18 cellular contexts compared by ENCODE assay signal in the genomic region with DNA sequence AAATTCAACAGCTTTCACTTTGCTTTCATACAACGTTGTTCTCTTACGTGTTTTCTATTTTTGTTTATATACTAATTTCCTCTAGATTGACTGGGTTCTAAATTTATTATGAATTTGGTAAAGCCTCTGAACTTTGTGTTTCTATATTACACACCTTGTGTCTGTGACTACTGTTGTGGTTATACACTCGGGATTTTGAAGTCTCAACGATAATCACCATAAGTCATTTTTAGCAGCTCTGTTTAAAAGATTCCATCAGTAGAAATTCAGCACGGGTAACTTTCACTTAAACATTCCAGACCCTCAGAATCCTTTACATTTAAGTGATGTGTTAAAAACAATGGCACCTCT. TPM values are rescaled to one million over a fixed set of nuclear protein-coding genes. Genes with fewer than 3 reads are reported as not detected.
A peak's percentile ranks its signal among the peaks of the same experiment; 100 is the strongest.
DNase-seq lines count a peak whose midpoint lies in the region; ATAC-seq and TF ChIP-seq lines count a peak whose summit lies in the region.
"Had no signal": no experiment of that assay in that cellular context is flagged by ENCODE, and none has a peak within 500 bp of the region (broad histone marks: within the 10 kb centered on the region; RNA-seq: fewer than 3 reads in every experiment).

No MANE protein-coding gene starts in this region.

- H3K4me1 ChIP-seq in naive thymus-derived CD4-positive, alpha-beta T cell (ENCODE audit: control insufficient read depth in 2 of 2, insufficient read depth in 2 of 2, low read length in 2 of 2) = peaks cover 20 to 53% of the 10 kb centered on the region in 2 donors
- H3K4me1 ChIP-seq: suprapubic skin had no signal

- peaks cover 61% of the 10 kb centered on the region for H3K4me1 Mint-ChIP-seq in activated CD8-positive, alpha-beta memory T cell treated with anti-CD3 and anti-CD28 coated beads, Interleukin-2, amount 10 ng/mL, durations not matched to agents 7 days and 5 days
- peaks cover 39 to 81% (median 77%) of the 10 kb centered on the region in 7 donors for H3K4me1 Mint-ChIP-seq in naive thymus-derived CD4-positive, alpha-beta T cell

- peaks cover 8% of the 10 kb centered on the region for H3K9me3 Mint-ChIP-seq in activated CD8-positive, alpha-beta memory T cell treated with anti-CD3 and anti-CD28 coated beads, Interleukin-2, amount 10 ng/mL, durations not matched to agents 7 days and 5 days (ENCODE audit: low read depth)
- peaks cover 3 to 19% (median 12%) of the 10 kb centered on the region in 11 donors for H3K9me3 Mint-ChIP-seq in naive thymus-derived CD4-positive, alpha-beta T cell

- peaks cover 17% of the 10 kb centered on the region for H3K36me3 Mint-ChIP-seq in activated CD8-positive, alpha-beta memory T cell treated with anti-CD3 and anti-CD28 coated beads, Interleukin-2, amount 10 ng/mL, durations not matched to agents 7 days and 5 days
- peaks cover 0 to 11% (median 6%) of the 10 kb centered on the region in 5 donors for H3K36me3 Mint-ChIP-seq in naive thymus-derived CD4-positive, alpha-beta T cell

- no peaks in the 10 kb centered on the region for H3K36me3 ChIP-seq in naive thymus-derived CD4-positive, alpha-beta T cell (ENCODE audit: control insufficient read depth in 2 of 3, insufficient read depth in 3 of 3, low read length in 3 of 3)
- H3K36me3 ChIP-seq: spleen, suprapubic skin had no signal

- DNase-seq in activated CD8-positive, alpha-beta memory T cell treated with anti-CD3 and anti-CD28 coated beads, Interleukin-2, amount 10 ng/mL, durations not matched to agents 7 days and 5 days = no peak
- DNase-seq in activated CD8-positive, alpha-beta memory T cell treated with anti-CD3 and anti-CD28 coated beads for 24 hours = no peak
- DNase-seq in naive thymus-derived CD4-positive, alpha-beta T cell = no peak
- DNase-seq in NCI-H187 treated with DMSO at 0.1 percent for 48 hours (lab: John Stamatoyannopoulos, UW) = no peak
- no peak for DNase-seq in NCI-H1694 (lab: John Stamatoyannopoulos, UW)
- DNase-seq: activated CD4-positive, alpha-beta T cell treated with anti-CD3 and anti-CD28 coated beads, Interleukin-2, amount 50 U/mL, for 1 hour; cerebellar nuclear complex; DMS153; kidney; NCI-H1436 treated with DMSO at 0.1 percent for 48 hours; NCI-H446 treated with DMSO at 0.1 percent for 48 hours; posterior cingulate gyrus; spleen; SW 1271 had no signal

- ATAC-seq in activated CD8-positive, alpha-beta memory T cell treated with anti-CD3 and anti-CD28 coated beads, Interleukin-2, amount 10 ng/mL, durations not matched to agents 7 days and 5 days = no peak
- peak; percentile 34 for ATAC-seq in HG02610 (IDR thresholded peaks at IDR 0.05; ENCODE audit: unreplicated experiment)
- no peak for ATAC-seq in naive thymus-derived CD4-positive, alpha-beta T cell
- no peak for ATAC-seq in HG03520 (IDR thresholded peaks at IDR 0.05; ENCODE audit: unreplicated experiment)

- peak overlapping the region; percentile 89 for H3K27ac Mint-ChIP-seq in activated CD8-positive, alpha-beta memory T cell treated with anti-CD3 and anti-CD28 coated beads, Interleukin-2, amount 10 ng/mL, durations not matched to agents 7 days and 5 days
- peak overlapping the region; percentile 92 to 98 (median 95) for H3K27ac Mint-ChIP-seq in naive thymus-derived CD4-positive, alpha-beta T cell

- H3K27me3 Mint-ChIP-seq in activated CD8-positive, alpha-beta memory T cell treated with anti-CD3 and anti-CD28 coated beads, Interleukin-2, amount 10 ng/mL, durations not matched to agents 7 days and 5 days = no peaks in the 10 kb centered on the region
- H3K27me3 Mint-ChIP-seq in naive thymus-derived CD4-positive, alpha-beta T cell = no peaks in the 10 kb centered on the region

- peak overlapping the region; percentile 34 for H3K4me3 ChIP-seq in WI38 (ENCODE audit: low read depth, low read length)
- H3K4me3 ChIP-seq in naive thymus-derived CD4-positive, alpha-beta T cell (ENCODE audit: low read length) = peak overlapping the region; percentile 45
- H3K4me3 ChIP-seq: spleen, suprapubic skin had no signal

- H3K27ac ChIP-seq in naive thymus-derived CD4-positive, alpha-beta T cell (ENCODE audit: low read depth, low read length) = peak overlapping the region; percentile 69
- H3K27ac ChIP-seq: suprapubic skin had no signal

- no peaks in the 10 kb centered on the region for H3K9me3 ChIP-seq in naive thymus-derived CD4-positive, alpha-beta T cell (ENCODE audit: control insufficient read depth in 2 of 3, low read length in 3 of 3)
- H3K9me3 ChIP-seq: suprapubic skin had no signal

- POLR2A ChIA-PET in naive thymus-derived CD4-positive, alpha-beta T cell (lab: Charles Lee) = interaction anchor here (0.5 to 11.6 kb wide), 17 partner anchors 8 to 1204 kb away, joined by 3 to 149 read pairs (median 6); a partner anchor contains a TSS

- H3K4me3 Mint-ChIP-seq in activated CD8-positive, alpha-beta memory T cell treated with anti-CD3 and anti-CD28 coated beads, Interleukin-2, amount 10 ng/mL, durations not matched to agents 7 days and 5 days = peak overlapping the region; percentile 63
- peak overlapping the region; percentile 69 to 86 (median 79) for H3K4me3 Mint-ChIP-seq in naive thymus-derived CD4-positive, alpha-beta T cell

- intact Hi-C loops in naive thymus-derived CD4-positive, alpha-beta T cell (cut with micrococcal nuclease) = loop anchor here (1.0 to 5.0 kb wide), 6 partner anchors 8 to 912 kb away; no protein-coding TSS in a partner anchor

- no peak for TF ChIP-seq CTCF in WI38 (IDR thresholded peaks at IDR 0.05; ENCODE audit: low read depth, low read length)

- CTCF ChIA-PET in activated CD8-positive, alpha-beta memory T cell treated with anti-CD3 and anti-CD28 coated beads, Interleukin-2, amount 10 ng/mL, durations not matched to agents 7 days and 5 days (lab: Charles Lee) = interaction anchor here (0.7 to 3.2 kb wide), 11 partner anchors 10 to 119 kb away, joined by 3 to 21 read pairs (median 8); a partner anchor contains a TSS
- CTCF ChIA-PET in naive thymus-derived CD4-positive, alpha-beta T cell (lab: Charles Lee) = interaction anchor here (0.6 to 4.1 kb wide), 10 partner anchors 8 to 97 kb away, joined by 3 to 34 read pairs (median 6); a partner anchor contains a TSS

- H3K27me3 ChIP-seq in naive thymus-derived CD4-positive, alpha-beta T cell (ENCODE audit: control insufficient read depth in 2 of 2, insufficient read depth in 2 of 2, low read length in 2 of 2) = no peaks in the 10 kb centered on the region
- H3K27me3 ChIP-seq: spleen, suprapubic skin had no signal

RNA-seq across cellular contexts. Expression of a gene that starts 31.8 kb away (rescaled TPM):
- 100 to 1,000 TPM in 1 of 2 experiments, 10 to 100 TPM in 1; 92.2 to 112 TPM for total RNA-seq in activated CD8-positive, alpha-beta memory T cell treated with anti-CD3 and anti-CD28 coated beads, Interleukin-2, amount 10 ng/mL, durations not matched to agents 7 days and 5 days
- total RNA-seq in naive thymus-derived CD4-positive, alpha-beta T cell = 100 to 1,000 TPM in 1 of 5 experiments, 10 to 100 TPM in 4; 70.0 to 112 (median 83.1) TPM
- 10 to 100 TPM; 61.4 to 70.5 TPM for polyA plus RNA-seq in naive thymus-derived CD4-positive, alpha-beta T cell
